11 cellular contexts compared by ENCODE assay signal in the genomic region with DNA sequence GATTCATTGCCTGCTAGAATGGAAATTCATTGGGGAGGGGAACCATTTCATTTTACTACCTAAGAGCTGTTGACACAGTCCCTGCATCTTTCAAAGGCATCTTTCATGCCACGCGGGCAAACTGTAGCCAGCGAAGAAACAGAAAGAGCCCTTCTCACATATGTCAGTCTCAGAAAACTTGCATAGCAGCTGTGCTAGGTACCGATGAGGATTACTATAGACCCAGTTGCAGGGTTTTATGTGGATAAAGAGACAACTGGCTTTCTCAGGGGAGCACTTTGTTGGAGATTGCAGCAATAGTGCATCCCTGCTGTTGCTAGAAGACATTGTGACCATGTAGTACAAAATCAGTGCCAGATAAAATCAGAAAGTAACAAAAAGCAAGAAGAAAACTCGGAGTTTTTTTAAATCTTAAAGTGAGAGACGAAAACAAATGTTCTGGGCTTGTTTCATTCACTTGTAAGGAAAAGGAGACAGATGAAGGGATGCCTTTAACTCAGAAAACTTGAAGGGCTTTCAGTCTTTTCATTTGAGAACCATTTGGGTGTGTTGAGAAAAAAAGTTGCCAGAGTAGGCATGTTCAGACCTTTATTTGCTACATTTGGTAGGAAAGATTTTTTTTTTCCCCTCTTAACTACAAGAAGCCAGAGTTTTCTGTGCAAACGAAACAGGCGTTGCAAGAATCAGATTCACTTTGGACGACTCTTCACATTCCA.
DNase-seq lines count a peak whose midpoint lies in the region; ATAC-seq and TF ChIP-seq lines count a peak whose summit lies in the region.
"Had no signal": no experiment of that assay in that cellular context is flagged by ENCODE, and none has a peak within 500 bp of the region (broad histone marks: within the 10 kb centered on the region; RNA-seq: fewer than 3 reads in every experiment).

No MANE protein-coding gene starts in this region.

- H3K9me3 ChIP-seq in subcutaneous abdominal adipose tissue (ENCODE audit: control insufficient read depth in 5 of 5, low read length in 5 of 5): no peaks in the 10 kb centered on the region

- no peak for TF ChIP-seq CTCF in cardiac fibroblast (IDR thresholded peaks at IDR 0.05; ENCODE audit: low read depth, low read length)

- peak overlapping the region in 3 of 5 donors; percentile 8 to 26 (median 16) for H3K9ac ChIP-seq in subcutaneous abdominal adipose tissue (ENCODE audit: low read length in 5 of 5)

- peak overlapping the region; percentile 32 to 41 for H3K4me3 ChIP-seq in cardiac fibroblast (replicated peaks in 1 of 2; ENCODE audit: low read depth in 2 of 2, low read length in 2 of 2)
- H3K4me3 ChIP-seq in subcutaneous abdominal adipose tissue (ENCODE audit: low read depth in 1 of 5, low read length in 5 of 5): peak overlapping the region; percentile 54 to 90 (median 64)
- H3K4me3 ChIP-seq: SJCRH30 had no signal

- H3K36me3 ChIP-seq in subcutaneous abdominal adipose tissue (ENCODE audit: control insufficient read depth in 5 of 5, insufficient read depth in 5 of 5, low read length in 5 of 5): no peaks in the 10 kb centered on the region
- H3K36me3 ChIP-seq: SJCRH30 had no signal

- no peak for ATAC-seq in GM21367 (IDR thresholded peaks at IDR 0.05; ENCODE audit: unreplicated experiment)
- no peak for ATAC-seq in GM19467 (IDR thresholded peaks at IDR 0.05; ENCODE audit: unreplicated experiment)
- ATAC-seq: stimulated activated naive B cell treated with anti-CD40 and anti-IgM and Interleukin-4, amounts not matched to agents 10 μg/mL and 1 μg/mL and 100 μg/mL, for 72 hours had no signal

- peak; percentile 61 for DNase-seq in M059J (ENCODE audit: low read depth)
- no peak for DNase-seq in cardiac fibroblast (ENCODE audit: low read depth in 2 of 2)
- DNase-seq in hippocampal formation (lab: John Stamatoyannopoulos, UW): peak; percentile 36 to 92
- DNase-seq in RPMI8226: no peak
- no peak for DNase-seq in SKM-1 (lab: John Stamatoyannopoulos, UW; ENCODE audit: unreplicated experiment)
- DNase-seq: MV-4-11; stimulated activated naive B cell treated with anti-CD40 and anti-IgM and Interleukin-4, amounts not matched to agents 10 μg/mL and 1 μg/mL and 100 μg/mL, for 72 hours had no signal

- H3K27ac ChIP-seq in subcutaneous abdominal adipose tissue (ENCODE audit: low read depth, low read length): peak overlapping the region; percentile 97
- H3K27ac ChIP-seq: SJCRH30 had no signal

- H3K27me3 ChIP-seq in subcutaneous abdominal adipose tissue (ENCODE audit: control insufficient read depth in 5 of 5, insufficient read depth in 4 of 5, low read length in 5 of 5): no peaks in the 10 kb centered on the region
- H3K27me3 ChIP-seq: SJCRH30 had no signal

- peaks cover 0 to 18% (median 15%) of the 10 kb centered on the region in 5 donors for H3K4me1 ChIP-seq in subcutaneous abdominal adipose tissue (ENCODE audit: control insufficient read depth in 5 of 5, insufficient read depth in 5 of 5, low read length in 5 of 5)

Comparison
In these comparisons a context has a peak if more than half of its experiments do, and no peak if none do; other contexts are left out.
1. DNase-seq: peak in M059J (single experiment) and hippocampal formation (2 of 2); none in cardiac fibroblast (0 of 2), RPMI8226 (single experiment) and SKM-1 (single experiment).